Comparison of ENCODE assay signal across 25 cellular contexts in genomic region chrX:139304471-139304870, GRCh38.
A peak's percentile ranks its signal among the peaks of the same experiment; 100 is the strongest.
DNase-seq lines count a peak whose midpoint lies in the region; FAIRE-seq and TF ChIP-seq lines count a peak whose summit lies in the region.
"Had no signal": no experiment of that assay in that cellular context is flagged by ENCODE, and none has a peak within 500 bp of the region (broad histone marks: within the 10 kb centered on the region; RNA-seq: fewer than 3 reads in every experiment).

No MANE protein-coding gene starts in this region.

- no peak overlapping the region for H3K4me3 ChIP-seq in astrocyte (ENCODE audit: insufficient read depth, low read depth, low read length)
- H3K4me3 ChIP-seq: MG63, SK-N-MC had no signal

- H3K9me3 Mint-ChIP-seq in astrocyte (ENCODE audit: unreplicated experiment), result peaks cover 7% of the 10 kb centered on the region

- H2AFZ ChIP-seq in astrocyte (ENCODE audit: low read depth, low read length), result no peak overlapping the region

- H3K4me3 Mint-ChIP-seq in astrocyte (ENCODE audit: unreplicated experiment), result no peak overlapping the region
- H3K4me3 Mint-ChIP-seq: CD14-positive monocyte; CD8-positive, alpha-beta memory T cell had no signal

- no peaks in the 10 kb centered on the region for H3K36me3 ChIP-seq in astrocyte (ENCODE audit: insufficient read depth, low read length)
- H3K36me3 ChIP-seq: BE2C, MG63 had no signal

- no peak overlapping the region for H3K4me2 ChIP-seq in astrocyte (ENCODE audit: low read length)

- H3K36me3 Mint-ChIP-seq in astrocyte (ENCODE audit: low read depth, unreplicated experiment), result no peaks in the 10 kb centered on the region
- H3K36me3 Mint-ChIP-seq: CD14-positive monocyte had no signal

- H3K9me3 ChIP-seq in astrocyte (ENCODE audit: insufficient read depth, low read depth, low read length), result no peaks in the 10 kb centered on the region
- H3K9me3 ChIP-seq: BE2C, MG63 had no signal

- H3K27ac Mint-ChIP-seq in astrocyte (ENCODE audit: unreplicated experiment), result no peak overlapping the region
- H3K27ac Mint-ChIP-seq: CD14-positive monocyte; CD8-positive, alpha-beta memory T cell had no signal

- peaks cover 2% of the 10 kb centered on the region for H3K4me1 ChIP-seq in astrocyte (ENCODE audit: insufficient read depth, low read length)
- H3K4me1 ChIP-seq: BE2C had no signal

- no peaks in the 10 kb centered on the region for H4K20me1 ChIP-seq in astrocyte (ENCODE audit: insufficient read depth, low read length)

- no peak overlapping the region for H3K27ac ChIP-seq in astrocyte (ENCODE audit: low read depth, low read length)
- H3K27ac ChIP-seq: SK-N-MC had no signal

- no peaks in the 10 kb centered on the region for H3K79me2 ChIP-seq in astrocyte (ENCODE audit: insufficient read depth, low read length)

- H3K27me3 Mint-ChIP-seq in astrocyte (ENCODE audit: low read depth, unreplicated experiment), result no peaks in the 10 kb centered on the region

- no peak overlapping the region for H3K9ac ChIP-seq in astrocyte (ENCODE audit: low read length)

- FAIRE-seq in astrocyte (lab: Jason Lieb, UNC) (peak; percentile 70), urothelium cell line (lab: Jason Lieb, UNC) (no peak)
- FAIRE-seq: RCC 7860 had no signal

- peaks cover under 1% of the 10 kb centered on the region for H3K27me3 ChIP-seq in astrocyte (ENCODE audit: insufficient read depth, low read length)
- H3K27me3 ChIP-seq: BE2C, MG63 had no signal

- TF ChIP-seq CTCF in astrocyte (IDR thresholded peaks at IDR 0.05; ENCODE audit: insufficient read depth, low read depth, low read length), result no peak

- DNase-seq in GM03348 (ENCODE audit: low spot score) (peak; percentile 1), astrocyte (ENCODE audit: low read depth) (peak; percentile 66), myocyte (ENCODE audit: low read depth) (peak; percentile 69), urothelium cell line (ENCODE audit: low spot score) (peak; percentile 17), NOMO-1 (lab: John Stamatoyannopoulos, UW; ENCODE audit: unreplicated experiment in 2 of 2) (no peak), NCI-H1417 (lab: John Stamatoyannopoulos, UW) (no peak), G401 (ENCODE audit: low spot score) (no peak)
- DNase-seq: BE2C; CD8-positive, alpha-beta memory T cell; DMS 273 treated with DMSO at 0.1 percent for 48 hours; DMS79; H7; KBM-7; MG63; NCI-H1694; NCI-H2081; NCI-H2171; NCI-H226; NCI-H510A; NCI-H69; OCI-M1; SIG-M5 had no signal

- no peaks in the 10 kb centered on the region for H3K4me1 Mint-ChIP-seq in astrocyte (ENCODE audit: low read depth, unreplicated experiment)
- H3K4me1 Mint-ChIP-seq: CD14-positive monocyte; CD8-positive, alpha-beta memory T cell had no signal

- in situ Hi-C loops in G401 (cut with HindIII; ENCODE audit: low sequenced_read_pairs), result no loop called here

Comparison
In these comparisons a context has a peak if more than half of its experiments do, and no peak if none do; other contexts are left out.
1. DNase-seq: peak in GM03348 (single experiment), astrocyte (single experiment), myocyte (single experiment) and urothelium cell line (single experiment); none in NOMO-1 (0 of 2), NCI-H1417 (0 of 3) and G401 (single experiment).